ENCODE assay signal across 8 cellular contexts in genomic region chr21:28884481-28884880, GRCh38.
DNase-seq lines count a peak whose midpoint lies in the region; ATAC-seq and TF ChIP-seq lines count a peak whose summit lies in the region.

No MANE protein-coding gene starts in this region.

- ATAC-seq in HG03565 (IDR thresholded peaks at IDR 0.05; ENCODE audit: unreplicated experiment) (peak; percentile 13), left cardiac atrium (peak; percentile 34 to 44), sciatic nerve (peak; percentile 53), HG03175 (IDR thresholded peaks at IDR 0.05; ENCODE audit: unreplicated experiment) (no peak), HG02623 (IDR thresholded peaks at IDR 0.05; ENCODE audit: unreplicated experiment) (no peak)

- intact Hi-C loops in left cardiac atrium (cut with DNase I) (no loop called here), sciatic nerve (cut with DNase I) (no loop called here)

- DNase-seq in NCI-H82 (lab: John Stamatoyannopoulos, UW) = peak; percentile 64
- DNase-seq in NCI-H82 treated with DMSO at 0.1 percent for 48 hours (lab: John Stamatoyannopoulos, UW; ENCODE audit: unreplicated experiment) = no peak
- DNase-seq in left cardiac atrium = no peak
- DNase-seq in sciatic nerve (ENCODE audit: low spot score) = no peak

- TF ChIP-seq CTCF in WI38 (IDR thresholded peaks at IDR 0.05; ENCODE audit: low read depth, low read length) = no peak

- peak overlapping the region; percentile 69 for H3K4me3 ChIP-seq in WI38 (ENCODE audit: low read depth, low read length)

Comparison
In these comparisons a context has a peak if more than half of its experiments do, and no peak if none do; other contexts are left out.
1. ATAC-seq: peak in HG03565 (single experiment), left cardiac atrium (2 of 2) and sciatic nerve (single experiment); none in HG03175 (single experiment) and HG02623 (single experiment).